In genomic region chr16:66977341-66978113, GRCh38 we compare ENCODE assay signal across 1 cellular context.
A peak's percentile ranks its signal among the peaks of the same experiment; 100 is the strongest.
TF ChIP-seq lines count a peak whose summit lies in the region.

No MANE protein-coding gene starts in this region.

TF ChIP-seq in neural cell, 6 proteins besides CTCF, POLR2A, EP300 and RAD21:
- TF ChIP-seq TAF1 (IDR thresholded peaks at IDR 0.05; ENCODE audit: low read depth): no peak
- no peak for TF ChIP-seq POLR2AphosphoS5 (IDR thresholded peaks at IDR 0.05)
- TF ChIP-seq MXI1 (conservative IDR thresholded peaks at IDR 0.05; ENCODE audit: poor library complexity, severe bottlenecking): no peak
- TF ChIP-seq REST (IDR thresholded peaks at IDR 0.05; ENCODE audit: borderline replicate concordance): no peak
- TF ChIP-seq SMC3 (conservative IDR thresholded peaks at IDR 0.05; ENCODE audit: poor library complexity): peak; percentile 76
- no peak for TF ChIP-seq EZH2 (IDR thresholded peaks at IDR 0.05; ENCODE audit: borderline replicate concordance, insufficient read depth, low read length, poor library complexity, severe bottlenecking)
